Comparison of ENCODE assay signal across 8 cellular contexts in genomic region chr6:43509984-43510826, GRCh38. TPM values are rescaled to one million over a fixed set of nuclear protein-coding genes. Genes with fewer than 3 reads are reported as not detected.
DNase-seq lines count a peak whose midpoint lies in the region; ATAC-seq and TF ChIP-seq lines count a peak whose summit lies in the region.

Gene LRRC73 (minus strand): TSS chr6:43510346. CDS start chr6:43509785, 561 bp downstream.

- CTCF ChIA-PET in activated B cell treated with CpG ODN at 0.5 μM for 24 hours (lab: Charles Lee): interaction anchor here (1.4 kb wide), 1 partner anchor 8 kb away, joined by 4 read pairs; no protein-coding TSS in a partner anchor

- peak within 1 kb of the TSS in 1 of 3 experiments; percentile 72; a peak in 2 of 7 replicates for H3K27ac Mint-ChIP-seq in H9
- H3K27ac Mint-ChIP-seq in activated B cell treated with CpG ODN at 0.5 μM for 24 hours: peak within 1 kb of the TSS; percentile 3

- no peaks in the 10 kb centered on the region for H3K9me3 ChIP-seq in H9 (ENCODE audit: control insufficient read depth, low read depth, low read length)

- no peak within 1 kb of the TSS for H2AFZ ChIP-seq in H9 (ENCODE audit: low read length)

- H3K27me3 Mint-ChIP-seq in H9 (ENCODE audit: low read depth) (peaks cover 28% of the 10 kb centered on the region), activated B cell treated with CpG ODN at 0.5 μM for 24 hours (peaks cover 9% of the 10 kb centered on the region)

- DNase-seq in Daoy (ENCODE audit: low read depth) (peak; percentile 92), H9 (peak; percentile 83), NCI-H1930 (lab: John Stamatoyannopoulos, UW) (peak; percentile 71 to 81), activated B cell treated with CpG ODN at 0.5 μM for 24 hours (peak; percentile 90), cardiac fibroblast (ENCODE audit: low read depth in 2 of 2) (peak; percentile 80 to 92), iris pigment epithelial cell (ENCODE audit: low read depth) (peak; percentile 75), smooth muscle cell of the brain vasculature (ENCODE audit: low read depth, low spot score) (peak; percentile 33)
- no peak for DNase-seq in NK-92 treated with Interleukin-12 subunit alpha and Interleukin-12 subunit beta, amount 100 ng/mL, for 24 hours (lab: John Stamatoyannopoulos, UW)

- no peak within 1 kb of the TSS for H2BK120ac ChIP-seq in H9 (ENCODE audit: low read depth, low read length, poor library complexity, severe bottlenecking)

- H2BK12ac ChIP-seq in H9 (ENCODE audit: insufficient read length, low read depth, low read length): no peak within 1 kb of the TSS

- no peak within 1 kb of the TSS for H4K5ac ChIP-seq in H9 (ENCODE audit: insufficient read length, low read depth, low read length)

- H2BK5ac ChIP-seq in H9 (ENCODE audit: insufficient read length, low read length): no peak within 1 kb of the TSS

- H3K36me3 Mint-ChIP-seq in H9 (ENCODE audit: insufficient read depth in 1 of 3, low read depth in 3 of 3) (peaks cover 22 to 46% (median 35%) of the 10 kb centered on the region in 3 experiments), activated B cell treated with CpG ODN at 0.5 μM for 24 hours (ENCODE audit: low read depth) (peaks cover 47% of the 10 kb centered on the region)

- ATAC-seq in activated B cell treated with CpG ODN at 0.5 μM for 24 hours (ENCODE audit: low read depth): peak; percentile 79

- H3K4me3 Mint-ChIP-seq in H9 (peak within 1 kb of the TSS; percentile 61 to 86), activated B cell treated with CpG ODN at 0.5 μM for 24 hours (peak within 1 kb of the TSS; percentile 81)

- peak within 1 kb of the TSS; percentile 40 to 60 for H3K4me3 ChIP-seq in cardiac fibroblast (replicated peaks in 1 of 2; ENCODE audit: low read depth in 2 of 2, low read length in 2 of 2)

- no peak within 1 kb of the TSS for H3K56ac ChIP-seq in H9 (ENCODE audit: insufficient read length, low read depth, low read length)

- POLR2A ChIA-PET in activated B cell treated with CpG ODN at 0.5 μM for 24 hours (lab: Charles Lee): interaction anchor here (0.5 to 1.5 kb wide), 9 partner anchors 9 to 765 kb away, joined by 3 to 15 read pairs (median 4); partner anchors contain the start of genes ABCC10, CNPY3, CUL7 and TBCC

- no peak within 1 kb of the TSS for H2AK5ac ChIP-seq in H9 (ENCODE audit: insufficient read length, low read length)

- peaks cover 5% of the 10 kb centered on the region for H3K23me2 ChIP-seq in H9 (ENCODE audit: insufficient read length, low read depth, low read length, poor library complexity, severe bottlenecking)

- no peak within 1 kb of the TSS for H4K8ac ChIP-seq in H9 (replicated peaks; ENCODE audit: insufficient read length, low read depth, low read length)

- H3K4me1 Mint-ChIP-seq in H9 (peaks cover 23 to 33% of the 10 kb centered on the region in 2 experiments), activated B cell treated with CpG ODN at 0.5 μM for 24 hours (peaks cover 35% of the 10 kb centered on the region)

- H3K27me3 ChIP-seq in H9 (ENCODE audit: insufficient read depth, low read length): peaks cover 8% of the 10 kb centered on the region; the same call in 1 of the 2 replicates

- no peak within 1 kb of the TSS for H3K23ac ChIP-seq in H9 (ENCODE audit: insufficient read length, low read depth, low read length)

- H3K9me3 Mint-ChIP-seq in H9 (peaks cover 2 to 3% of the 10 kb centered on the region in 2 experiments; a peak in 3 of 5 replicates), activated B cell treated with CpG ODN at 0.5 μM for 24 hours (no peaks in the 10 kb centered on the region)

- H3K79me2 ChIP-seq in H9 (ENCODE audit: insufficient read depth, low read length): no peaks in the 10 kb centered on the region

- no peak for TF ChIP-seq CTCF in H9 (conservative IDR thresholded peaks at IDR 0.05)
- no peak for TF ChIP-seq CTCF in activated B cell treated with CpG ODN at 0.5 μM for 24 hours (IDR thresholded peaks at IDR 0.05)
- no peak for TF ChIP-seq CTCF in cardiac fibroblast (IDR thresholded peaks at IDR 0.05; ENCODE audit: low read depth, low read length)

- H3K14ac ChIP-seq in H9 (ENCODE audit: insufficient read depth, low read length): peak within 1 kb of the TSS; percentile 14; the same call in 1 of the 2 replicates

- H3K4me1 ChIP-seq in H9 (ENCODE audit: insufficient read depth, low read length): no peaks in the 10 kb centered on the region

- no peaks in the 10 kb centered on the region for H4K20me1 ChIP-seq in H9 (ENCODE audit: control insufficient read depth, insufficient read depth, insufficient read length)

- no peak within 1 kb of the TSS for H4K91ac ChIP-seq in H9 (ENCODE audit: insufficient read length, low read depth, low read length)

- peak within 1 kb of the TSS; percentile 65 for H3K4me2 ChIP-seq in H9 (ENCODE audit: insufficient read depth, insufficient read length, low read length)

- no peak within 1 kb of the TSS for H3K27ac ChIP-seq in H9 (ENCODE audit: insufficient read length, low read depth, low read length)

- peak within 1 kb of the TSS; percentile 21 for H3K9ac ChIP-seq in H9 (ENCODE audit: extremely low read depth, insufficient read length, low read length)

- H3K4ac ChIP-seq in H9 (ENCODE audit: low read depth, low read length): no peak within 1 kb of the TSS

- no peak within 1 kb of the TSS for H3T11ph ChIP-seq in H9 (ENCODE audit: low read length)

- no peaks in the 10 kb centered on the region for H3K79me1 ChIP-seq in H9 (ENCODE audit: insufficient read depth, low read depth, low read length, poor library complexity, severe bottlenecking)

- intact Hi-C loops in activated B cell treated with CpG ODN at 0.5 μM for 24 hours (cut with micrococcal nuclease): loop anchor here (5.0 to 10.0 kb wide), 5 partner anchors 143 to 945 kb away; partner anchors contain the start of genes NFKBIE, UBR2 and ZNF318

- H2BK20ac ChIP-seq in H9 (ENCODE audit: low read depth, low read length, poor library complexity, severe bottlenecking): no peak within 1 kb of the TSS

- WGBS in H9 (ENCODE audit: extremely low coverage, insufficient read length, low lambda C conversion rate): no CpG with 5 or more reads among the region's 96 CpGs

- no peak within 1 kb of the TSS for H2BK15ac ChIP-seq in H9 (ENCODE audit: low read depth, low read length)

- peak within 1 kb of the TSS; percentile 31 for H3K18ac ChIP-seq in H9 (ENCODE audit: insufficient read length, low read depth, low read length)

RNA-seq across cellular contexts. Expression of gene LRRC73, which starts in this region (rescaled TPM):
- 2.1 TPM in 1 of 2 replicates, not detected in the other for total RNA-seq in Daoy (2014; rRNA removed; shearing (Covaris generic))
- 0.26 and 0.55 TPM in 2 replicates for total RNA-seq in H9 (2021)
- 0.31 and 0.34 TPM in 2 replicates for total RNA-seq in activated B cell treated with CpG ODN at 0.5 μM for 24 hours

Comparison
In these comparisons a context has a peak if more than half of its experiments do, and no peak if none do; other contexts are left out.
1. Peak in DNase-seq, H3K9ac ChIP-seq and H3K4me2 ChIP-seq in H9; RNA of the gene not detected or under 1 TPM.
2. Peak in DNase-seq and ATAC-seq in activated B cell treated with CpG ODN at 0.5 μM for 24 hours; RNA of the gene not detected or under 1 TPM.